11 cellular contexts compared by ENCODE assay signal in genomic region chr11:22634897-22635629, GRCh38. TPM values are rescaled to one million over a fixed set of nuclear protein-coding genes. Genes with fewer than 3 reads are reported as not detected.
DNase-seq lines count a peak whose midpoint lies in the region; ATAC-seq, FAIRE-seq and TF ChIP-seq lines count a peak whose summit lies in the region.
"Had no signal": no experiment of that assay in that cellular context is flagged by ENCODE, and none has a peak within 500 bp of the region (broad histone marks: within the 10 kb centered on the region; RNA-seq: fewer than 3 reads in every experiment).

No MANE protein-coding gene starts in this region.

- H3K4me1 ChIP-seq in breast epithelium, result no peaks in the 10 kb centered on the region

- H3K4me3 Mint-ChIP-seq in MCF 10A (ENCODE audit: unreplicated experiment), result no peak overlapping the region
- H3K4me3 Mint-ChIP-seq: activated naive CD4-positive, alpha-beta T cell treated with anti-CD3 and anti-CD28 coated beads, Interleukin-2, amount 50 U/mL, for 24 hours; naive thymus-derived CD4-positive, alpha-beta T cell had no signal

- H3K27me3 ChIP-seq in breast epithelium, result no peaks in the 10 kb centered on the region

- no peaks in the 10 kb centered on the region for H3K9me3 Mint-ChIP-seq in MCF 10A (ENCODE audit: unreplicated experiment)
- H3K9me3 Mint-ChIP-seq: activated naive CD4-positive, alpha-beta T cell treated with anti-CD3 and anti-CD28 coated beads, Interleukin-2, amount 50 U/mL, for 24 hours had no signal

- no peaks in the 10 kb centered on the region for H3K36me3 Mint-ChIP-seq in MCF 10A (ENCODE audit: insufficient read depth, unreplicated experiment)

- CTCF ChIA-PET in MCF 10A (lab: Yijun Ruan, JAX), result interaction anchor here (0.8 to 1.8 kb wide), 4 partner anchors 9 to 300 kb away, joined by 3 to 6 read pairs (median 4); partner anchors contain the start of gene FANCF

- H3K27ac Mint-ChIP-seq in MCF 10A (ENCODE audit: low read depth, unreplicated experiment), result no peak overlapping the region
- H3K27ac Mint-ChIP-seq: activated naive CD4-positive, alpha-beta T cell treated with anti-CD3 and anti-CD28 coated beads, Interleukin-2, amount 50 U/mL, for 24 hours had no signal

- POLR2A ChIA-PET in MCF 10A (lab: Yijun Ruan, JAX), result interaction anchor here (1.3 kb wide), 1 partner anchor 10 kb away, joined by 3 read pairs; the partner anchor contains the start of gene FANCF

- H3K27me3 Mint-ChIP-seq in MCF 10A (ENCODE audit: insufficient read depth, unreplicated experiment), result no peaks in the 10 kb centered on the region
- H3K27me3 Mint-ChIP-seq: activated naive CD4-positive, alpha-beta T cell treated with anti-CD3 and anti-CD28 coated beads, Interleukin-2, amount 50 U/mL, for 24 hours had no signal

- peaks cover 14% of the 10 kb centered on the region for H3K4me1 Mint-ChIP-seq in MCF 10A (ENCODE audit: insufficient read depth, unreplicated experiment)

- no peak for TF ChIP-seq CTCF in MCF 10A (IDR thresholded peaks at IDR 0.05; ENCODE audit: unreplicated experiment)
- TF ChIP-seq CTCF in breast epithelium (IDR thresholded peaks at IDR 0.05), result no peak
- no peak for TF ChIP-seq CTCF in fibroblast of pulmonary artery (IDR thresholded peaks at IDR 0.05; ENCODE audit: low read length, missing control alignments)
- no peak for TF ChIP-seq CTCF in D721Med (IDR thresholded peaks at IDR 0.05; ENCODE audit: insufficient read depth, missing control alignments)

- DNase-seq in MCF 10A (ENCODE audit: unreplicated experiment), result peak; percentile 70
- DNase-seq in breast epithelium (ENCODE audit: low spot score in 2 of 2), result no peak
- peak; percentile 4 for DNase-seq in RPMI7951 (ENCODE audit: low read depth)
- DNase-seq in fibroblast of pulmonary artery (ENCODE audit: low read depth), result peak; percentile 38
- no peak for DNase-seq in stimulated activated naive CD8-positive, alpha-beta T cell treated with anti-CD3 and anti-CD28 coated beads, Interleukin-15, Interleukin-2, amounts not matched to agents 100 U/mL and 50 U/mL, for 24 hours
- no peak for DNase-seq in D721Med (ENCODE audit: insufficient read length, low spot score)
- DNase-seq in stimulated activated naive CD4-positive, alpha-beta T cell treated with Interleukin-2 at 50 U/mL for 16 hours (lab: John Stamatoyannopoulos, UW), result no peak
- DNase-seq: naive thymus-derived CD4-positive, alpha-beta T cell had no signal

- no peaks in the 10 kb centered on the region for H3K9me3 ChIP-seq in breast epithelium

- intact Hi-C loops in MCF 10A (cut with micrococcal nuclease), result no loop called here
- intact Hi-C loops in breast epithelium (cut with DNase I; ENCODE audit: low total_unique reads), result no loop called here

- H3K36me3 ChIP-seq in breast epithelium, result no peaks in the 10 kb centered on the region

- peak; percentile 16 for ATAC-seq in stimulated activated naive CD8-positive, alpha-beta T cell treated with anti-CD3 and anti-CD28 coated beads, Interleukin-15, Interleukin-2, amounts not matched to agents 100 U/mL and 50 U/mL, for 24 hours
- no peak for ATAC-seq in HG02852 (IDR thresholded peaks at IDR 0.05; ENCODE audit: unreplicated experiment)
- ATAC-seq: naive thymus-derived CD4-positive, alpha-beta T cell had no signal

- no TSS peak for BruUV-seq in MCF 10A (replicated peaks; lab: Mats Ljungman, UMichigan)

- FAIRE-seq in D721Med (lab: Jason Lieb, UNC), result no peak

- no peak for TF ChIP-seq POLR2A in breast epithelium (IDR thresholded peaks at IDR 0.05)

- no peak overlapping the region for H3K27ac ChIP-seq in breast epithelium
- H3K27ac ChIP-seq: C4-2B had no signal

- H3K4me3 ChIP-seq in breast epithelium, result no peak overlapping the region
- no peak overlapping the region for H3K4me3 ChIP-seq in fibroblast of pulmonary artery (replicated peaks; ENCODE audit: low read depth, low read length)

RNA-seq across cellular contexts. Expression of gene FANCF, which starts 9.4 kb away (rescaled TPM):
- 10.7 and 13.6 TPM in 2 replicates for total RNA-seq in MCF 10A (2022)
- 10 to 100 TPM in 1 of 3 donors, 1 to 10 TPM in 2; 3.5 to 12.1 (median 9.2) TPM for total RNA-seq in breast epithelium
- total RNA-seq in RPMI7951 (2014; rRNA removed; shearing (Covaris generic)), result 7.3 and 9.5 TPM in 2 replicates

RNA-seq across cellular contexts. Expression of gene GAS2, which starts 31.3 kb away (rescaled TPM):
- total RNA-seq in MCF 10A (2022), result 1.4 TPM in 2 replicates
- total RNA-seq in breast epithelium, result 10 to 100 TPM in 2 of 3 donors, under 1 TPM in 1; 0.96 to 22.1 (median 10.2) TPM
- total RNA-seq in RPMI7951 (2014; rRNA removed; shearing (Covaris generic)), result 1.1 TPM in 1 of 2 replicates, not detected in the other

Comparison
In these comparisons a context has a peak if more than half of its experiments do, and no peak if none do; other contexts are left out.
1. DNase-seq: peak in MCF 10A (single experiment), RPMI7951 (single experiment) and fibroblast of pulmonary artery (single experiment); none in breast epithelium (0 of 2), stimulated activated naive CD8-positive, alpha-beta T cell treated with anti-CD3 and anti-CD28 coated beads, Interleukin-15, Interleukin-2, amounts not matched to agents 100 U/mL and 50 U/mL, for 24 hours (single experiment), D721Med (single experiment) and stimulated activated naive CD4-positive, alpha-beta T cell treated with Interleukin-2 at 50 U/mL for 16 hours (single experiment).